In genomic region chr16:85261205-85261604, GRCh38 we compare ENCODE assay signal across 21 cellular contexts.
A peak's percentile ranks its signal among the peaks of the same experiment; 100 is the strongest.
DNase-seq lines count a peak whose midpoint lies in the region; ATAC-seq and TF ChIP-seq lines count a peak whose summit lies in the region.
"Had no signal": no experiment of that assay in that cellular context is flagged by ENCODE, and none has a peak within 500 bp of the region (broad histone marks: within the 10 kb centered on the region; RNA-seq: fewer than 3 reads in every experiment).

No MANE protein-coding gene starts in this region.

- no peak overlapping the region for H4K91ac ChIP-seq in IMR-90 (ENCODE audit: insufficient read depth, low read depth, low read length)

- no peak overlapping the region for H3K23ac ChIP-seq in IMR-90 (ENCODE audit: low read depth, low read length)

- no peak overlapping the region for H3K18ac ChIP-seq in IMR-90 (ENCODE audit: low read depth, low read length)

- no peak for TF ChIP-seq CTCF in IMR-90 (conservative IDR thresholded peaks at IDR 0.05; ENCODE audit: low read depth, low read length)
- TF ChIP-seq CTCF in WTC11 (IDR thresholded peaks at IDR 0.05): no peak
- no peak for TF ChIP-seq CTCF in coronary artery (IDR thresholded peaks at IDR 0.05)

- H3K9me3 Mint-ChIP-seq in WTC11 (no peaks in the 10 kb centered on the region), naive B cell (no peaks in the 10 kb centered on the region)
- H3K9me3 Mint-ChIP-seq: CD8-positive, alpha-beta memory T cell had no signal

- H3K27ac Mint-ChIP-seq in WTC11 (0 out of 2 replicates have a peak overlapping the region, but pooled peaks have one; percentile 27), naive B cell (peak overlapping the region in 2 of 6 donors; percentile 9 to 56)
- H3K27ac Mint-ChIP-seq: CD8-positive, alpha-beta memory T cell had no signal

- peaks cover 5% of the 10 kb centered on the region; the same call in 1 of the 2 replicates for H3K4me1 ChIP-seq in IMR-90 (ENCODE audit: control insufficient read depth, insufficient read depth, low read length)

- TF ChIP-seq RAD21 in IMR-90 (IDR thresholded peaks at IDR 0.05; ENCODE audit: low read length): no peak

- intact Hi-C loops in IMR-90 (cut with micrococcal nuclease) (no loop called here), Right ventricle myocardium inferior (cut with DNase I) (no loop called here)

- no peak overlapping the region for H3K14ac ChIP-seq in IMR-90 (replicated peaks; ENCODE audit: low read depth, low read length)

- no peaks in the 10 kb centered on the region for H3K36me3 Mint-ChIP-seq in WTC11
- H3K36me3 Mint-ChIP-seq in naive B cell: no peaks in the 10 kb centered on the region
- H3K36me3 Mint-ChIP-seq: CD8-positive, alpha-beta memory T cell had no signal

- no peak overlapping the region for H4K8ac ChIP-seq in IMR-90 (ENCODE audit: low read depth in 2 of 2, low read length in 2 of 2)

- H2BK120ac ChIP-seq in IMR-90 (ENCODE audit: low read depth, low read length): no peak overlapping the region

- H2BK15ac ChIP-seq in IMR-90 (ENCODE audit: low read depth, low read length): no peak overlapping the region

- no peak overlapping the region for H3K27ac ChIP-seq in IMR-90 (ENCODE audit: insufficient read depth, low read length)
- H3K27ac ChIP-seq in coronary artery: no peak overlapping the region
- H3K27ac ChIP-seq: C4-2B had no signal

- ATAC-seq in IMR-90 (ENCODE audit: low read depth) (no peak), WTC11 (no peak), naive B cell (ENCODE audit: low read depth in 2 of 2) (no peak), HG02970 (IDR thresholded peaks at IDR 0.05; ENCODE audit: low FRiP score, unreplicated experiment) (no peak), HG02588 (IDR thresholded peaks at IDR 0.05; ENCODE audit: unreplicated experiment) (no peak), Right ventricle myocardium inferior (no peak)
- ATAC-seq: HCT116 had no signal

- H2BK5ac ChIP-seq in IMR-90 (ENCODE audit: low read depth, low read length, poor library complexity, severe bottlenecking): no peak overlapping the region

- DNase-seq in IMR-90 (no peak), WTC11 (ENCODE audit: low spot score) (no peak), naive B cell (no peak), coronary artery (ENCODE audit: low spot score) (no peak), Right ventricle myocardium inferior (ENCODE audit: missing footprints) (no peak)
- DNase-seq: ACHN; Calu3; CD8-positive, alpha-beta memory T cell; DMS153; GOT3; KG1; NCI-H1105 treated with DMSO at 0.1 percent for 48 hours; NCI-H2029 treated with DMSO at 0.1 percent for 48 hours; NCI-H2171 treated with DMSO at 0.1 percent for 48 hours; NCI-H82; SHP77 treated with DMSO at 0.1 percent for 48 hours; SK-N-SH had no signal

- H3K4me3 ChIP-seq in IMR-90 (ENCODE audit: insufficient read depth, low read depth, low read length) (no peak overlapping the region), coronary artery (no peak overlapping the region)

- H3K56ac ChIP-seq in IMR-90 (ENCODE audit: extremely low read depth, insufficient read depth, low read length): no peak overlapping the region

- CTCF ChIA-PET in IMR-90 (lab: Yijun Ruan, JAX) (no interaction called here), WTC11 (lab: Charles Lee) (interaction anchor here (0.9 to 1.2 kb wide), 3 partner anchors 8 to 36 kb away, joined by 3 to 4 read pairs (median 3); no protein-coding TSS in a partner anchor)

- peaks cover 86% of the 10 kb centered on the region for H4K20me1 ChIP-seq in IMR-90 (ENCODE audit: insufficient read depth, low read length)

- H2AFZ ChIP-seq in IMR-90 (replicated peaks; ENCODE audit: low read length, poor library complexity): no peak overlapping the region

- H3K4me2 ChIP-seq in IMR-90 (ENCODE audit: low read depth, low read length): no peak overlapping the region
- H3K4me2 ChIP-seq: SK-N-SH had no signal

- no TSS peak for BruUV-seq in IMR-90 (replicated peaks; lab: Mats Ljungman, UMichigan)

- POLR2A ChIA-PET in IMR-90 (lab: Charles Lee; ENCODE audit: unreplicated experiment): no interaction called here
- POLR2A ChIA-PET in WTC11 (lab: Charles Lee): no interaction called here

- 88% methylated on average over 10 of the region's 10 CpGs; no CpG with 5 or more reads in 1 of the 2 experiments for WGBS in IMR-90 (ENCODE audit: extremely low coverage in 2 of 2, insufficient read length in 1 of 2), 2 experiments

- no peak for TF ChIP-seq POLR2A in IMR-90 (IDR thresholded peaks at IDR 0.05; ENCODE audit: low read depth, low read length)

- H3K9ac ChIP-seq in IMR-90 (ENCODE audit: low read depth, low read length): no peak overlapping the region
- H3K9ac ChIP-seq: SK-N-SH had no signal

- H2AK5ac ChIP-seq in IMR-90 (ENCODE audit: low read depth, low read length): no peak overlapping the region

- in situ Hi-C loops in IMR-90 (cut with MboI; ENCODE audit: low sequenced_read_pairs): no loop called here

- H3K36me3 ChIP-seq in IMR-90 (ENCODE audit: control insufficient read depth, insufficient read depth, low read length): no peaks in the 10 kb centered on the region

- H4K5ac ChIP-seq in IMR-90 (ENCODE audit: low read depth, low read length): no peak overlapping the region

- peaks cover 24 to 67% of the 10 kb centered on the region in 2 experiments for H3K79me1 ChIP-seq in IMR-90 (ENCODE audit: low read depth in 1 of 2, low read length in 2 of 2)

- H3K27me3 ChIP-seq in IMR-90 (ENCODE audit: control insufficient read depth, insufficient read depth, low read length): no peaks in the 10 kb centered on the region

- H3K9me3 ChIP-seq in IMR-90 (ENCODE audit: control insufficient read depth, insufficient read depth, low read length): no peaks in the 10 kb centered on the region
- H3K9me3 ChIP-seq: SK-N-SH had no signal

- no peaks in the 10 kb centered on the region for H3K27me3 Mint-ChIP-seq in WTC11 (ENCODE audit: low read depth)
- peaks cover 10 to 26% (median 23%) of the 10 kb centered on the region in 3 donors for H3K27me3 Mint-ChIP-seq in naive B cell

- H3K4me1 Mint-ChIP-seq in WTC11: no peaks in the 10 kb centered on the region
- H3K4me1 Mint-ChIP-seq in naive B cell: peaks cover 40 to 49% (median 45%) of the 10 kb centered on the region in 3 donors
- H3K4me1 Mint-ChIP-seq: CD8-positive, alpha-beta memory T cell had no signal

- H3K9me1 ChIP-seq in IMR-90 (ENCODE audit: insufficient read depth, low read length): no peaks in the 10 kb centered on the region

- H3K4me3 Mint-ChIP-seq in WTC11: no peak overlapping the region
- peak overlapping the region in 6 of 8 donors; percentile 30 to 77 (median 66) for H3K4me3 Mint-ChIP-seq in naive B cell
- H3K4me3 Mint-ChIP-seq: CD8-positive, alpha-beta memory T cell had no signal

- dilution Hi-C loops in IMR-90 (cut with HindIII; ENCODE audit: low sequenced_read_pairs, unreplicated experiment): no loop called here

- no peak overlapping the region for H2AK9ac ChIP-seq in IMR-90 (replicated peaks; ENCODE audit: low read depth, low read length, poor library complexity)

- H3K4ac ChIP-seq in IMR-90 (ENCODE audit: low read depth, low read length): no peak overlapping the region

- H2BK20ac ChIP-seq in IMR-90 (ENCODE audit: low read depth, low read length): no peak overlapping the region

TF ChIP-seq in IMR-90, 13 proteins besides CTCF, POLR2A, EP300 and RAD21 (continues in another document):
- no peak for TF ChIP-seq USF2 (IDR thresholded peaks at IDR 0.05; ENCODE audit: low read depth, low read length)
- TF ChIP-seq MAZ (IDR thresholded peaks at IDR 0.05; ENCODE audit: borderline replicate concordance, low read depth, low read length): no peak
- no peak for TF ChIP-seq BHLHE40 (IDR thresholded peaks at IDR 0.05; ENCODE audit: low read depth, low read length)
- TF ChIP-seq MAFK (IDR thresholded peaks at IDR 0.05; ENCODE audit: low read depth, low read length): peak; percentile 76
- no peak for TF ChIP-seq RCOR1 (IDR thresholded peaks at IDR 0.05; ENCODE audit: insufficient replicate concordance, low read length)

TF ChIP-seq in WTC11, 78 proteins besides CTCF, POLR2A, EP300 and RAD21:
- TF ChIP-seq CREB1 (CRISPR knock-in tag; IDR thresholded peaks at IDR 0.05) (no peak), ZNF281 (CRISPR knock-in tag; IDR thresholded peaks at IDR 0.05) (no peak), ZNF671 (CRISPR knock-in tag; IDR thresholded peaks at IDR 0.05) (no peak)
